ENCODE assay signal across 17 cellular contexts in the genomic region with DNA sequence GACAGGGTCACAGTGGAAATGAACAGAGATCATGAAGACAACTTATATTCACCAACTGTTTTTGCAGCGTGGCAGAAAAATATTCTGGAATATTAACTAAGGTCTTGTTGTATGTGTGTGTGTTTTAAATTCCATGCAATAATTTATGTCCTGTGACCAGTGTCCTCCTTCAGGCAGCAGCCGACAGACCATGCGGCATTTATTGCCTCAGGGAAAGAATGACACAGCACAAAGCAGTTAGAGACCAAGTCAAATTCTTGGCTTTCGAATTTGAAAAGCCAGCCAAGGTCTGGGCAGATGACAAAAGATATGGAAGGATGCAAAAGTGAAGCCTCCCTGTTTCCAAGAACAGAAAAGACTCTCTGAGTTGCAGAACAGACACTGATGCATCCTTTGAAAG.
A peak's percentile ranks its signal among the peaks of the same experiment; 100 is the strongest.
DNase-seq lines count a peak whose midpoint lies in the region; TF ChIP-seq lines count a peak whose summit lies in the region.
"Had no signal": no experiment of that assay in that cellular context is flagged by ENCODE, and none has a peak within 500 bp of the region (broad histone marks: within the 10 kb centered on the region; RNA-seq: fewer than 3 reads in every experiment).

No MANE protein-coding gene starts in this region.

- intact Hi-C loops in esophagus squamous epithelium (cut with DNase I) = no loop called here

- peaks cover 2% of the 10 kb centered on the region for H3K9me3 Mint-ChIP-seq in activated T-cell treated with anti-CD3 and anti-CD28 coated beads, Interleukin-2, amount 50 U/mL, for 24 hours
- H3K9me3 Mint-ChIP-seq: natural killer cell treated with Interleukin-12 subunit alpha and Interleukin-12 subunit beta and Interleukin-15 and Interleukin-18, amount 100 ng/mL, for 72 hours had no signal

- no peak overlapping the region for H3K18ac ChIP-seq in neuronal stem cell (ENCODE audit: low read length)

- no peak overlapping the region for H3K14ac ChIP-seq in neuronal stem cell (ENCODE audit: low read length)

- no peak overlapping the region for H3K4me2 ChIP-seq in neuronal stem cell (ENCODE audit: insufficient read depth, low read length, poor library complexity, severe bottlenecking)

- TF ChIP-seq CTCF in fibroblast of villous mesenchyme (IDR thresholded peaks at IDR 0.05; ENCODE audit: insufficient read depth, low read depth, low read length) (no peak), WERI-Rb-1 (IDR thresholded peaks at IDR 0.05; ENCODE audit: low read depth, low read length) (no peak), esophagus squamous epithelium (IDR thresholded peaks at IDR 0.05) (no peak)

- H3K4me1 ChIP-seq in NT2/D1 (ENCODE audit: insufficient read depth, insufficient read length) (peaks cover 10% of the 10 kb centered on the region), neuronal stem cell (ENCODE audit: control insufficient read depth in 2 of 2, insufficient read depth in 1 of 2, low read depth in 1 of 2, low read length in 2 of 2) (peaks cover 3 to 4% of the 10 kb centered on the region in 2 donors), esophagus squamous epithelium (no peaks in the 10 kb centered on the region)
- H3K4me1 ChIP-seq: stomach had no signal

- H2AK5ac ChIP-seq in neuronal stem cell (ENCODE audit: low read depth, low read length) = no peak overlapping the region

- H2BK12ac ChIP-seq in neuronal stem cell (ENCODE audit: low read length) = no peak overlapping the region

- H3K9me3 ChIP-seq in NT2/D1 (ENCODE audit: insufficient read depth, low read length) (peaks cover 31% of the 10 kb centered on the region; the same call in 1 of the 2 replicates), neuronal stem cell (replicated peaks in 1 of 2; ENCODE audit: control insufficient read depth in 2 of 2, insufficient read depth in 1 of 2, low read depth in 1 of 2, low read length in 2 of 2) (peaks cover 4 to 17% of the 10 kb centered on the region in 2 donors), WERI-Rb-1 (ENCODE audit: severe bottlenecking) (peaks cover 5% of the 10 kb centered on the region), esophagus squamous epithelium (peaks cover 0 to 4% (median 0%) of the 10 kb centered on the region in 3 donors)

- H3K27ac Mint-ChIP-seq in activated T-cell treated with anti-CD3 and anti-CD28 coated beads, Interleukin-2, amount 50 U/mL, for 24 hours = no peak overlapping the region
- H3K27ac Mint-ChIP-seq: activated T-helper 1 cell treated with anti-CD3 and anti-CD28 coated beads, Interleukin-12 subunit alpha, Interleukin-12 subunit beta, Interleukin-2, Interleukin-4 antibody, amounts not matched to agents 30 ng/mL and 10 ng/mL and 1 ng/mL, durations not matched to agents 14 hours and 24 hours and 36 hours; natural killer cell treated with Interleukin-12 subunit alpha and Interleukin-12 subunit beta and Interleukin-15 and Interleukin-18, amount 100 ng/mL, for 72 hours; T-helper 1 cell treated with Interleukin-12 subunit alpha and Interleukin-12 subunit beta and Interleukin-4 antibody, amounts not matched to agents 30 μg/mL and 1 μg/mL, for 36 hours had no signal

- no peaks in the 10 kb centered on the region for H3K27me3 Mint-ChIP-seq in activated T-cell treated with anti-CD3 and anti-CD28 coated beads, Interleukin-2, amount 50 U/mL, for 24 hours
- H3K27me3 Mint-ChIP-seq: natural killer cell treated with Interleukin-12 subunit alpha and Interleukin-12 subunit beta and Interleukin-15 and Interleukin-18, amount 100 ng/mL, for 72 hours had no signal

- H3K27ac ChIP-seq in neuronal stem cell (replicated peaks; ENCODE audit: low read length) (no peak overlapping the region), WERI-Rb-1 (no peak overlapping the region), esophagus squamous epithelium (no peak overlapping the region)
- H3K27ac ChIP-seq: stomach had no signal

- H3K36me3 ChIP-seq in NT2/D1 (ENCODE audit: insufficient read depth, insufficient read length, low read length) (peaks cover 10% of the 10 kb centered on the region), neuronal stem cell (replicated peaks in 1 of 2; ENCODE audit: control insufficient read depth in 2 of 2, insufficient read depth in 2 of 2, low read length in 2 of 2) (peaks cover 0 to 4% of the 10 kb centered on the region in 2 donors), WERI-Rb-1 (0 out of 2 replicates have a peak, but pooled peaks cover 6% of the 10 kb centered on the region), esophagus squamous epithelium (peaks cover 0 to 83% (median 0%) of the 10 kb centered on the region in 3 donors)

- no peak overlapping the region for H3K4me3 ChIP-seq in NT2/D1 (ENCODE audit: insufficient read length, low read depth)
- H3K4me3 ChIP-seq in fibroblast of villous mesenchyme (ENCODE audit: low read depth, low read length) = no peak overlapping the region
- H3K4me3 ChIP-seq in neuronal stem cell (ENCODE audit: low read length in 2 of 2) = no peak overlapping the region
- H3K4me3 ChIP-seq in WERI-Rb-1 (ENCODE audit: low read depth, low read length) = no peak overlapping the region
- H3K4me3 ChIP-seq in esophagus squamous epithelium = no peak overlapping the region
- H3K4me3 ChIP-seq: skin epidermis, stomach had no signal

- no peak overlapping the region for H3K9ac ChIP-seq in NT2/D1 (ENCODE audit: insufficient read length, low read depth)
- H3K9ac ChIP-seq in neuronal stem cell (ENCODE audit: low read depth, low read length, poor library complexity) = peak overlapping the region; percentile 15

- H3K27me3 ChIP-seq in NT2/D1 (ENCODE audit: insufficient read depth, insufficient read length) = peaks cover 9% of the 10 kb centered on the region
- H3K27me3 ChIP-seq in neuronal stem cell (ENCODE audit: control insufficient read depth in 3 of 3, insufficient read depth in 3 of 3, low read depth in 1 of 3, low read length in 3 of 3) = no peaks in the 10 kb centered on the region
- no peaks in the 10 kb centered on the region for H3K27me3 ChIP-seq in WERI-Rb-1 (ENCODE audit: insufficient read depth, low read depth, severe bottlenecking)
- H3K27me3 ChIP-seq in esophagus squamous epithelium = no peaks in the 10 kb centered on the region
- H3K27me3 ChIP-seq: stomach had no signal

- DNase-seq in ELR (ENCODE audit: low read depth) (peak; percentile 45), NT2/D1 (ENCODE audit: low read depth, low spot score) (peak; percentile 78), fibroblast of villous mesenchyme (ENCODE audit: low read depth) (peak; percentile 75), neuronal stem cell (ENCODE audit: low spot score) (no peak), NCI-H128 (lab: John Stamatoyannopoulos, UW; ENCODE audit: unreplicated experiment) (no peak), WERI-Rb-1 (no peak), esophagus squamous epithelium (lab: John Stamatoyannopoulos, UW) (no peak)
- DNase-seq in activated T-cell treated with anti-CD3 and anti-CD28 coated beads, Interleukin-2, amount 50 U/mL, for 24 hours = no peak
- DNase-seq: activated CD4-positive, alpha-beta T cell treated with anti-CD3 and anti-CD28 coated beads for 48 hours; left colon; MV-4-11; NCI-H345; stomach had no signal

- H2BK120ac ChIP-seq in neuronal stem cell (ENCODE audit: low read depth, low read length) = no peak overlapping the region

- peaks cover 79% of the 10 kb centered on the region for H3K36me3 Mint-ChIP-seq in activated T-cell treated with anti-CD3 and anti-CD28 coated beads, Interleukin-2, amount 50 U/mL, for 24 hours (ENCODE audit: low read depth)

- no peak for TF ChIP-seq POLR2A in esophagus squamous epithelium (IDR thresholded peaks at IDR 0.05)

- no peaks in the 10 kb centered on the region for H3K79me1 ChIP-seq in neuronal stem cell (ENCODE audit: low read depth, low read length)

- H3K4me3 Mint-ChIP-seq in activated T-cell treated with anti-CD3 and anti-CD28 coated beads, Interleukin-2, amount 50 U/mL, for 24 hours = no peak overlapping the region
- H3K4me3 Mint-ChIP-seq: activated T-helper 1 cell treated with anti-CD3 and anti-CD28 coated beads, Interleukin-12 subunit alpha, Interleukin-12 subunit beta, Interleukin-2, Interleukin-4 antibody, amounts not matched to agents 30 ng/mL and 10 ng/mL and 1 ng/mL, durations not matched to agents 14 hours and 24 hours and 36 hours; natural killer cell treated with Interleukin-12 subunit alpha and Interleukin-12 subunit beta and Interleukin-15 and Interleukin-18, amount 100 ng/mL, for 72 hours; T-helper 1 cell treated with Interleukin-12 subunit alpha and Interleukin-12 subunit beta and Interleukin-4 antibody, amounts not matched to agents 30 μg/mL and 1 μg/mL, for 36 hours had no signal

- no peak overlapping the region for H2BK15ac ChIP-seq in neuronal stem cell (ENCODE audit: low read length)

- no peak overlapping the region for H4K8ac ChIP-seq in neuronal stem cell (ENCODE audit: low read depth, low read length)

- H2AFZ ChIP-seq in neuronal stem cell (ENCODE audit: low read length) = no peak overlapping the region

- H3K23ac ChIP-seq in neuronal stem cell (ENCODE audit: low read depth, low read length, poor library complexity) = no peak overlapping the region

- H4K91ac ChIP-seq in neuronal stem cell (ENCODE audit: low read depth, low read length, poor library complexity) = no peak overlapping the region

- no peak overlapping the region for H3K4ac ChIP-seq in neuronal stem cell (ENCODE audit: low read length)

- no peak overlapping the region for H2BK5ac ChIP-seq in neuronal stem cell (ENCODE audit: low read length)

- no peaks in the 10 kb centered on the region for H3K4me1 Mint-ChIP-seq in activated T-cell treated with anti-CD3 and anti-CD28 coated beads, Interleukin-2, amount 50 U/mL, for 24 hours (ENCODE audit: low read depth)

- WGBS in neuronal stem cell (ENCODE audit: extremely low coverage in 2 of 2, insufficient read length in 2 of 2, insufficient replicate concordance in 1 of 2), 2 donors = no CpG with 5 or more reads among the region's 4 CpGs
- 39 to 42% methylated on average over 4 of the region's 4 CpGs for WGBS in esophagus squamous epithelium, 2 donors

Comparison
In these comparisons a context has a peak if more than half of its experiments do, and no peak if none do; other contexts are left out.
1. DNase-seq: peak in ELR (single experiment), NT2/D1 (single experiment) and fibroblast of villous mesenchyme (single experiment); none in neuronal stem cell (single experiment), NCI-H128 (single experiment), WERI-Rb-1 (single experiment), esophagus squamous epithelium (single experiment) and activated T-cell treated with anti-CD3 and anti-CD28 coated beads, Interleukin-2, amount 50 U/mL, for 24 hours (single experiment).